Comparison of ENCODE assay signal across 2 cellular contexts in the genomic region with DNA sequence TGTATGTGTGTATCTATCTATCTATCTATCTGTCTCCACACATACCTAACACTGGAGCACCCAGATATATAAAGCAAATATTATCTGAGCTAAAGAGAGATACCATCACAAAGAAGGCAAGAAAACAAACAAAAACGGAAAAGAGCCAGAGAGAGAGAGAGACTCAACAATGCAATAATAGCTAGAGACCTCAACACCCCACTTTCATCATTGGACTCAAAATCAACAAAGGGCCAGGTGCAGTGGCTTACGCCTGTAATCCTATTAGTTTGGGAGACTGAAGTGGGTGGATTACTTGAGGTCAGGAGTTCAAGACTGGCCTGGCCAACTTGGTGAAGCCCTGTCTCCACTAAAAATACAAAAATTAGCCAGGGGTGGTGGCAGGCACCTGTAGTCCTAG.
TF ChIP-seq lines count a peak whose summit lies in the region.

No MANE protein-coding gene starts in this region.

TF ChIP-seq in HepG2, 621 proteins besides CTCF, POLR2A, EP300 and RAD21:
- TF ChIP-seq KLF9 (CRISPR knock-in tag; IDR thresholded peaks at IDR 0.05; ENCODE audit: low read depth) = no peak
- TF ChIP-seq SOX13 (IDR thresholded peaks at IDR 0.05) = no peak
- TF ChIP-seq SOX13 (CRISPR knock-in tag; conservative IDR thresholded peaks at IDR 0.05 in 1 of 2, IDR thresholded peaks at IDR 0.05 in 1 of 2) = peak in 1 of 2 experiments; percentile 68; a peak in 2 of 4 replicates

TF ChIP-seq in HEK293T, 16 proteins besides CTCF, POLR2A, EP300 and RAD21:
- TF ChIP-seq, protein P1, sequence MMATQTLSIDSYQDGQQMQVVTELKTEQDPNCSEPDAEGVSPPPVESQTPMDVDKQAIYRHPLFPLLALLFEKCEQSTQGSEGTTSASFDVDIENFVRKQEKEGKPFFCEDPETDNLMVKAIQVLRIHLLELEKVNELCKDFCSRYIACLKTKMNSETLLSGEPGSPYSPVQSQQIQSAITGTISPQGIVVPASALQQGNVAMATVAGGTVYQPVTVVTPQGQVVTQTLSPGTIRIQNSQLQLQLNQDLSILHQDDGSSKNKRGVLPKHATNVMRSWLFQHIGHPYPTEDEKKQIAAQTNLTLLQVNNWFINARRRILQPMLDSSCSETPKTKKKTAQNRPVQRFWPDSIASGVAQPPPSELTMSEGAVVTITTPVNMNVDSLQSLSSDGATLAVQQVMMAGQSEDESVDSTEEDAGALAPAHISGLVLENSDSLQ (IDR thresholded peaks at IDR 0.05) = no peak
- TF ChIP-seq FOXA1 (IDR thresholded peaks at IDR 0.05) = no peak
- no peak for TF ChIP-seq BHLHE40 (IDR thresholded peaks at IDR 0.05; ENCODE audit: borderline replicate concordance)
- TF ChIP-seq L3MBTL2 (conservative IDR thresholded peaks at IDR 0.05) = no peak
- no peak for TF ChIP-seq ZNF384 (IDR thresholded peaks at IDR 0.05)
- TF ChIP-seq TARDBP (IDR thresholded peaks at IDR 0.05) = no peak
- TF ChIP-seq FOXM1 (IDR thresholded peaks at IDR 0.05; ENCODE audit: borderline replicate concordance) = no peak
- no peak for TF ChIP-seq FOXK2 (IDR thresholded peaks at IDR 0.05)
- TF ChIP-seq NFRKB (IDR thresholded peaks at IDR 0.05) = no peak
